In genomic region chr14:100015251-100015655, GRCh38 we compare ENCODE assay signal across 11 cellular contexts. TPM values are rescaled to one million over a fixed set of nuclear protein-coding genes. Genes with fewer than 3 reads are reported as not detected.
DNase-seq lines count a peak whose midpoint lies in the region; ATAC-seq and TF ChIP-seq lines count a peak whose summit lies in the region.
"Had no signal": no experiment of that assay in that cellular context is flagged by ENCODE, and none has a peak within 500 bp of the region (broad histone marks: within the 10 kb centered on the region; RNA-seq: fewer than 3 reads in every experiment).

No MANE protein-coding gene starts in this region.

- H3K27me3 ChIP-seq in tibial artery: no peaks in the 10 kb centered on the region
- H3K27me3 ChIP-seq: body of pancreas had no signal

- peak; percentile 97 for DNase-seq in MV-4-11 (lab: John Stamatoyannopoulos, UW)
- no peak for DNase-seq in left lobe of liver (ENCODE audit: low spot score)
- no peak for DNase-seq in tibial artery
- DNase-seq in NCI-H146 (lab: John Stamatoyannopoulos, UW): no peak
- no peak for DNase-seq in NCI-H2029 (lab: John Stamatoyannopoulos, UW)
- DNase-seq: activated CD4-positive, alpha-beta T cell treated with anti-CD3 and anti-CD28 coated beads for 36 hours; NCI-H510A treated with DMSO at 0.1 percent for 48 hours had no signal

- H3K27ac ChIP-seq in tibial artery: no peak overlapping the region
- H3K27ac ChIP-seq: body of pancreas had no signal

- ATAC-seq in GM18520 (IDR thresholded peaks at IDR 0.05; ENCODE audit: unreplicated experiment): peak; percentile 71
- peak; percentile 80 for ATAC-seq in HG02623 (IDR thresholded peaks at IDR 0.05; ENCODE audit: unreplicated experiment)
- ATAC-seq in left lobe of liver: peak; percentile 50
- ATAC-seq in GM18873 (IDR thresholded peaks at IDR 0.05; ENCODE audit: low FRiP score, unreplicated experiment): no peak
- ATAC-seq: activated CD4-positive, alpha-beta T cell treated with anti-CD3 and anti-CD28 coated beads for 36 hours; body of pancreas had no signal

- TF ChIP-seq CTCF in tibial artery (IDR thresholded peaks at IDR 0.05): no peak

- no peaks in the 10 kb centered on the region for H3K36me3 ChIP-seq in tibial artery

- no peak overlapping the region for H3K4me3 ChIP-seq in tibial artery
- H3K4me3 ChIP-seq: body of pancreas had no signal

- intact Hi-C loops in tibial artery (cut with DNase I; ENCODE audit: low total_unique reads): no loop called here

- no peaks in the 10 kb centered on the region for H3K9me3 ChIP-seq in tibial artery
- H3K9me3 ChIP-seq: body of pancreas had no signal

- H3K4me1 ChIP-seq in tibial artery: peaks cover 0 to 16% (median 2%) of the 10 kb centered on the region in 4 donors

RNA-seq across cellular contexts. Expression of gene EVL, which starts 50.0 kb away (rescaled TPM):
- total RNA-seq in left lobe of liver: 76.2 TPM
